ENCODE assay signal across 19 cellular contexts in genomic region chr3:87161486-87161885, GRCh38.
A peak's percentile ranks its signal among the peaks of the same experiment; 100 is the strongest.
DNase-seq lines count a peak whose midpoint lies in the region; ATAC-seq and TF ChIP-seq lines count a peak whose summit lies in the region.
"Had no signal": no experiment of that assay in that cellular context is flagged by ENCODE, and none has a peak within 500 bp of the region (broad histone marks: within the 10 kb centered on the region; RNA-seq: fewer than 3 reads in every experiment).

No MANE protein-coding gene starts in this region.

- TF ChIP-seq CTCF in progenitor cell of endocrine pancreas (IDR thresholded peaks at IDR 0.05; ENCODE audit: unreplicated experiment), result no peak

- H3K4me1 ChIP-seq in NT2/D1 (ENCODE audit: insufficient read depth, insufficient read length), result no peaks in the 10 kb centered on the region
- H3K4me1 ChIP-seq: BLaER1 had no signal

- H3K9me3 Mint-ChIP-seq in progenitor cell of endocrine pancreas (ENCODE audit: low read depth), result peaks cover 6% of the 10 kb centered on the region
- H3K9me3 Mint-ChIP-seq in stimulated activated effector memory CD8-positive, alpha-beta T cell treated with anti-CD3 and anti-CD28 coated beads, Interleukin-12 subunit alpha, Interleukin-12 subunit beta, amount 100 ng/mL, for 72 hours, result no peaks in the 10 kb centered on the region
- H3K9me3 Mint-ChIP-seq: CD4-positive, alpha-beta memory T cell had no signal

- peak; percentile 35 for DNase-seq in COLO829 (ENCODE audit: low spot score)
- DNase-seq in NCI-H1048 (lab: John Stamatoyannopoulos, UW), result peak; percentile 13
- DNase-seq in NT2/D1 (ENCODE audit: low read depth, low spot score), result peak; percentile 30
- DNase-seq in foreskin melanocyte, result peak; percentile 68
- no peak for DNase-seq in progenitor cell of endocrine pancreas (ENCODE audit: low spot score, unreplicated experiment)
- DNase-seq in stimulated activated effector memory CD8-positive, alpha-beta T cell treated with anti-CD3 and anti-CD28 coated beads, Interleukin-12 subunit alpha, Interleukin-12 subunit beta, amount 100 ng/mL, for 72 hours (ENCODE audit: low spot score in 2 of 2), result no peak
- DNase-seq in HT-29 (ENCODE audit: low spot score), result no peak
- DNase-seq: Calu3; CD4-positive, alpha-beta memory T cell; H7; NCI-H1105; NCI-H187 treated with DMSO at 0.1 percent for 48 hours; NCI-H2171 treated with DMSO at 0.1 percent for 48 hours; NCI-H82; RPMI8226; SIG-M5; T-helper 1 cell had no signal

- no peak overlapping the region for H3K27ac Mint-ChIP-seq in progenitor cell of endocrine pancreas
- no peak overlapping the region for H3K27ac Mint-ChIP-seq in stimulated activated effector memory CD8-positive, alpha-beta T cell treated with anti-CD3 and anti-CD28 coated beads, Interleukin-12 subunit alpha, Interleukin-12 subunit beta, amount 100 ng/mL, for 72 hours
- H3K27ac Mint-ChIP-seq: CD4-positive, alpha-beta memory T cell had no signal

- H3K4me1 Mint-ChIP-seq in progenitor cell of endocrine pancreas (ENCODE audit: low read depth), result peaks cover 11% of the 10 kb centered on the region
- no peaks in the 10 kb centered on the region for H3K4me1 Mint-ChIP-seq in stimulated activated effector memory CD8-positive, alpha-beta T cell treated with anti-CD3 and anti-CD28 coated beads, Interleukin-12 subunit alpha, Interleukin-12 subunit beta, amount 100 ng/mL, for 72 hours
- H3K4me1 Mint-ChIP-seq: CD4-positive, alpha-beta memory T cell had no signal

- no peak overlapping the region for H3K4me3 ChIP-seq in NT2/D1 (ENCODE audit: insufficient read length, low read depth)
- H3K4me3 ChIP-seq: BLaER1 had no signal

- no peak overlapping the region for H3K9ac ChIP-seq in NT2/D1 (ENCODE audit: insufficient read length, low read depth)
- H3K9ac ChIP-seq: BLaER1 had no signal

- H3K9me3 ChIP-seq in NT2/D1 (ENCODE audit: insufficient read depth, low read length), result no peaks in the 10 kb centered on the region; the same call in 1 of the 2 replicates
- H3K9me3 ChIP-seq: BLaER1 had no signal

- H3K27me3 Mint-ChIP-seq in progenitor cell of endocrine pancreas, result no peaks in the 10 kb centered on the region

- no peak for ATAC-seq in GM21381 (IDR thresholded peaks at IDR 0.05; ENCODE audit: unreplicated experiment)
- ATAC-seq in stimulated activated effector memory CD8-positive, alpha-beta T cell treated with anti-CD3 and anti-CD28 coated beads, Interleukin-12 subunit alpha, Interleukin-12 subunit beta, amount 100 ng/mL, for 72 hours, result no peak

- no peak overlapping the region for H3K4me3 Mint-ChIP-seq in progenitor cell of endocrine pancreas (ENCODE audit: low read depth)
- no peak overlapping the region for H3K4me3 Mint-ChIP-seq in stimulated activated effector memory CD8-positive, alpha-beta T cell treated with anti-CD3 and anti-CD28 coated beads, Interleukin-12 subunit alpha, Interleukin-12 subunit beta, amount 100 ng/mL, for 72 hours
- H3K4me3 Mint-ChIP-seq: CD4-positive, alpha-beta memory T cell had no signal

- no peaks in the 10 kb centered on the region for H3K36me3 ChIP-seq in NT2/D1 (ENCODE audit: insufficient read depth, insufficient read length, low read length)
- H3K36me3 ChIP-seq: BLaER1 had no signal

- H3K36me3 Mint-ChIP-seq in progenitor cell of endocrine pancreas (ENCODE audit: insufficient read depth), result no peaks in the 10 kb centered on the region
- H3K36me3 Mint-ChIP-seq in stimulated activated effector memory CD8-positive, alpha-beta T cell treated with anti-CD3 and anti-CD28 coated beads, Interleukin-12 subunit alpha, Interleukin-12 subunit beta, amount 100 ng/mL, for 72 hours, result no peaks in the 10 kb centered on the region
- H3K36me3 Mint-ChIP-seq: CD4-positive, alpha-beta memory T cell had no signal

- H3K27me3 ChIP-seq in NT2/D1 (ENCODE audit: insufficient read depth, insufficient read length), result no peaks in the 10 kb centered on the region
- H3K27me3 ChIP-seq: BLaER1 had no signal

Comparison
In these comparisons a context has a peak if more than half of its experiments do, and no peak if none do; other contexts are left out.
1. DNase-seq: peak in COLO829 (single experiment), NCI-H1048 (single experiment), NT2/D1 (single experiment) and foreskin melanocyte (single experiment); none in progenitor cell of endocrine pancreas (single experiment), stimulated activated effector memory CD8-positive, alpha-beta T cell treated with anti-CD3 and anti-CD28 coated beads, Interleukin-12 subunit alpha, Interleukin-12 subunit beta, amount 100 ng/mL, for 72 hours (0 of 2) and HT-29 (single experiment).